25 cellular contexts compared by ENCODE assay signal in the genomic region with DNA sequence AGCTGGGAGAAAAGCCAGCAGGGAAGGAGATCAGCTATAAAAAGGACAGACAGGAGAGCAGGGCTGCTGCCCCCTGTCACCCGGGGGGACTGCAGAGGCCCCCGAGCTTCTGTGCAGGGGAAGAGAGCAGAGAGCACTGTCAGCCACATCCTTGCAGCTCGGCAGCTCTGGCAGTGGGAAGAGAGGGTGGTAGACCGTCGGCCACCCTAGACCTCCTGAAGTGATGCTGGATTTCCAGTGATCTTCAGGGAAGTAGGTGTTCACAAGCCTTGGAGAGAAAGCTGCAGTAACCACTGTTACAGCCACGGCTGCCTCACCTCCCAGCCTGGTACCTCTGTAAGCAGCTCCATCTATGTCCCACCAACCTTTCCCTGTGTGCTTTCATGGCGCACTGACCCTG.
"Had no signal": no experiment of that assay in that cellular context is flagged by ENCODE, and none has a peak within 500 bp of the region (broad histone marks: within the 10 kb centered on the region; RNA-seq: fewer than 3 reads in every experiment).

No MANE protein-coding gene starts in this region.

- H3K4me1 ChIP-seq: right lobe of liver, tibial artery, uterus had no signal

- H3K9me3 ChIP-seq: mucosa of descending colon, pancreas, right lobe of liver, suprapubic skin, tibial artery, upper lobe of left lung, uterus had no signal

- H3K27ac Mint-ChIP-seq: endodermal cell; immature natural killer cell; natural killer cell; progenitor cell of endocrine pancreas; stimulated activated naive B cell treated with anti-CD40 and anti-IgM and Interleukin-4, amounts not matched to agents 10 μg/mL and 1 μg/mL and 100 μg/mL, for 72 hours had no signal

- H3K4me1 Mint-ChIP-seq: endodermal cell; immature natural killer cell; natural killer cell; neural crest cell; stimulated activated naive B cell treated with anti-CD40 and anti-IgM and Interleukin-4, amounts not matched to agents 10 μg/mL and 1 μg/mL and 100 μg/mL, for 72 hours had no signal

- DNase-seq: cerebellar nuclear complex; dermis blood vessel endothelial cell; endodermal cell; erythroblast; foreskin keratinocyte; immature natural killer cell; left colon; mammary epithelial cell; mucosa of descending colon; natural killer cell; occipital lobe; pancreas; right lobe of liver; stimulated activated CD4-positive, alpha-beta T cell treated with anti-CD3 and anti-CD28 coated beads, Interleukin-4, amount 100 ng/mL, for 1 hour; stimulated activated CD8-positive, alpha-beta memory T cell treated with anti-CD3 and anti-CD28 coated beads, Interleukin-4, amount 100 ng/mL, for 48 hours; stimulated activated naive B cell treated with anti-CD40 and anti-IgM and Interleukin-4, amounts not matched to agents 10 μg/mL and 1 μg/mL and 100 μg/mL, for 72 hours; tibial artery; upper lobe of left lung; uterus had no signal

- H3K27ac ChIP-seq: foreskin keratinocyte, pancreas, right lobe of liver, suprapubic skin, tibial artery, upper lobe of left lung, uterus had no signal

- FAIRE-seq: colon, endothelial cell of umbilical vein, keratinocyte, pancreas had no signal

- H3K36me3 ChIP-seq: pancreas, right lobe of liver, suprapubic skin, tibial artery, upper lobe of left lung, uterus had no signal

- H3K4me3 Mint-ChIP-seq: endodermal cell; immature natural killer cell; natural killer cell; neural crest cell; stimulated activated naive B cell treated with anti-CD40 and anti-IgM and Interleukin-4, amounts not matched to agents 10 μg/mL and 1 μg/mL and 100 μg/mL, for 72 hours had no signal

- ATAC-seq: foreskin keratinocyte; left colon; mucosa of descending colon; pancreas; stimulated activated naive B cell treated with anti-CD40 and anti-IgM and Interleukin-4, amounts not matched to agents 10 μg/mL and 1 μg/mL and 100 μg/mL, for 72 hours had no signal

- H3K4me3 ChIP-seq: mucosa of descending colon, pancreas, right lobe of liver, suprapubic skin, tibial artery, upper lobe of left lung, uterus had no signal

- H3K9me3 Mint-ChIP-seq: endodermal cell, natural killer cell had no signal

- H3K27me3 Mint-ChIP-seq: stimulated activated naive B cell treated with anti-CD40 and anti-IgM and Interleukin-4, amounts not matched to agents 10 μg/mL and 1 μg/mL and 100 μg/mL, for 72 hours had no signal

- H3K27me3 ChIP-seq: foreskin keratinocyte, pancreas, right lobe of liver, suprapubic skin, tibial artery, upper lobe of left lung, uterus had no signal
